Comparison of ENCODE assay signal across 8 cellular contexts in genomic region chr5:175478008-175478383, GRCh38. TPM values are rescaled to one million over a fixed set of nuclear protein-coding genes. Genes with fewer than 3 reads are reported as not detected.
DNase-seq lines count a peak whose midpoint lies in the region; ATAC-seq and TF ChIP-seq lines count a peak whose summit lies in the region.

No MANE protein-coding gene starts in this region.

- peaks cover 51% of the 10 kb centered on the region for H3K4me1 Mint-ChIP-seq in stimulated activated naive CD8-positive, alpha-beta T cell treated with anti-CD3 and anti-CD28 coated beads, Interleukin-15, Interleukin-2, amounts not matched to agents 100 ng/mL and 50 ng/mL, for 24 hours (ENCODE audit: low read depth)
- peaks cover 18% of the 10 kb centered on the region for H3K4me1 Mint-ChIP-seq in MCF 10A (ENCODE audit: insufficient read depth, unreplicated experiment)

- H3K27me3 ChIP-seq in mononuclear cell (ENCODE audit: insufficient read depth, low read length): no peaks in the 10 kb centered on the region

- H3K4me3 ChIP-seq in mononuclear cell (ENCODE audit: low read length): peak overlapping the region; percentile 73

- no TSS peak for BruUV-seq in MCF 10A (replicated peaks; lab: Mats Ljungman, UMichigan)

- intact Hi-C loops in MCF 10A (cut with micrococcal nuclease): no loop called here

- no peak for TF ChIP-seq CTCF in MCF 10A (IDR thresholded peaks at IDR 0.05; ENCODE audit: unreplicated experiment)

- H3K36me3 Mint-ChIP-seq in stimulated activated naive CD8-positive, alpha-beta T cell treated with anti-CD3 and anti-CD28 coated beads, Interleukin-15, Interleukin-2, amounts not matched to agents 100 ng/mL and 50 ng/mL, for 24 hours (ENCODE audit: low read depth): peaks cover 40% of the 10 kb centered on the region
- H3K36me3 Mint-ChIP-seq in MCF 10A (ENCODE audit: insufficient read depth, unreplicated experiment): peaks cover 6% of the 10 kb centered on the region

- no peaks in the 10 kb centered on the region for H3K9me3 Mint-ChIP-seq in stimulated activated naive CD8-positive, alpha-beta T cell treated with anti-CD3 and anti-CD28 coated beads, Interleukin-15, Interleukin-2, amounts not matched to agents 100 ng/mL and 50 ng/mL, for 24 hours
- H3K9me3 Mint-ChIP-seq in MCF 10A (ENCODE audit: unreplicated experiment): no peaks in the 10 kb centered on the region

- CTCF ChIA-PET in MCF 10A (lab: Yijun Ruan, JAX): interaction anchor here (5.0 kb wide), 1 partner anchor 12 kb away, joined by 48 read pairs; no protein-coding TSS in a partner anchor

- no peaks in the 10 kb centered on the region for H3K9me3 ChIP-seq in mononuclear cell (ENCODE audit: low read depth, low read length)

- no peak for DNase-seq in stimulated activated naive CD8-positive, alpha-beta T cell treated with anti-CD3 and anti-CD28 coated beads, Interleukin-15, Interleukin-2, amounts not matched to agents 100 U/mL and 50 U/mL, for 24 hours
- DNase-seq in MCF 10A (ENCODE audit: unreplicated experiment) (no peak), NOMO-1 treated with dmso at 0.1 percent for 144 hours (lab: John Stamatoyannopoulos, UW; ENCODE audit: unreplicated experiment) (no peak)
- no peak for DNase-seq in activated effector memory CD4-positive, alpha-beta T cell treated with anti-CD3 and anti-CD28 coated beads, Interleukin-2, amount 50 U/mL, for 16 hours

- peaks cover 12% of the 10 kb centered on the region for H3K27me3 Mint-ChIP-seq in stimulated activated naive CD8-positive, alpha-beta T cell treated with anti-CD3 and anti-CD28 coated beads, Interleukin-15, Interleukin-2, amounts not matched to agents 100 ng/mL and 50 ng/mL, for 24 hours
- H3K27me3 Mint-ChIP-seq in MCF 10A (ENCODE audit: insufficient read depth, unreplicated experiment): peaks cover 30% of the 10 kb centered on the region

- H3K27ac Mint-ChIP-seq in stimulated activated naive CD8-positive, alpha-beta T cell treated with anti-CD3 and anti-CD28 coated beads, Interleukin-15, Interleukin-2, amounts not matched to agents 100 ng/mL and 50 ng/mL, for 24 hours: peak overlapping the region; percentile 69
- peak overlapping the region; percentile 90 for H3K27ac Mint-ChIP-seq in MCF 10A (ENCODE audit: low read depth, unreplicated experiment)

- ATAC-seq in stimulated activated naive CD8-positive, alpha-beta T cell treated with anti-CD3 and anti-CD28 coated beads, Interleukin-15, Interleukin-2, amounts not matched to agents 100 U/mL and 50 U/mL, for 24 hours: no peak
- ATAC-seq in HG03439 (IDR thresholded peaks at IDR 0.05; ENCODE audit: unreplicated experiment) (no peak), HG03159 (IDR thresholded peaks at IDR 0.05; ENCODE audit: unreplicated experiment) (no peak)

- H3K4me3 Mint-ChIP-seq in stimulated activated naive CD8-positive, alpha-beta T cell treated with anti-CD3 and anti-CD28 coated beads, Interleukin-15, Interleukin-2, amounts not matched to agents 100 ng/mL and 50 ng/mL, for 24 hours: peak overlapping the region; percentile 84
- peak overlapping the region; percentile 89 for H3K4me3 Mint-ChIP-seq in MCF 10A (ENCODE audit: unreplicated experiment)

- peaks cover 41% of the 10 kb centered on the region for H3K4me1 ChIP-seq in mononuclear cell (ENCODE audit: insufficient read depth, low read length)

- POLR2A ChIA-PET in MCF 10A (lab: Yijun Ruan, JAX): interaction anchor here (0.6 to 2.3 kb wide), 20 partner anchors 9 to 1551 kb away, joined by 3 to 27 read pairs (median 3); partner anchors contain the start of genes HIGD2A and NOP16

RNA-seq across cellular contexts. Expression of gene SFXN1, which starts 0.4 kb away (rescaled TPM):
- total RNA-seq in MCF 10A (2022): 86.4 and 91.8 TPM in 2 replicates
- 110 TPM for total RNA-seq in mononuclear cell

RNA-seq across cellular contexts. Expression of gene DRD1, which starts 34.0 kb away (rescaled TPM):
- total RNA-seq in MCF 10A (2022): not detected in 2 replicates
- not detected for total RNA-seq in mononuclear cell
